Comparison of ENCODE assay signal across 20 cellular contexts in genomic region chr9:108567571-108567970, GRCh38.
"Had no signal": no experiment of that assay in that cellular context is flagged by ENCODE, and none has a peak within 500 bp of the region (broad histone marks: within the 10 kb centered on the region; RNA-seq: fewer than 3 reads in every experiment).

No MANE protein-coding gene starts in this region.

- H3K27me3 ChIP-seq: colonic mucosa, neutrophil had no signal

- H3K4me3 Mint-ChIP-seq: naive thymus-derived CD4-positive, alpha-beta T cell; type B pancreatic cell had no signal

- H3K4me1 ChIP-seq: colonic mucosa, psoas muscle had no signal

- FAIRE-seq: frontal cortex, urothelium cell line had no signal

- H3K4me1 Mint-ChIP-seq: naive thymus-derived CD4-positive, alpha-beta T cell had no signal

- H3K9me3 ChIP-seq: colonic mucosa, heart right ventricle, left ventricle myocardium inferior, neutrophil, psoas muscle, stomach had no signal

- DNase-seq: colonic mucosa; dermis blood vessel endothelial cell; erythroblast; heart right ventricle; islet precursor cell; left ventricle myocardium inferior; naive thymus-derived CD4-positive, alpha-beta T cell; psoas muscle; retina; stimulated activated CD4-positive, alpha-beta T cell treated with anti-CD3 and anti-CD28 coated beads, Interleukin-2, amount 100 ng/mL, for 24 hours; stimulated activated CD4-positive, alpha-beta T cell treated with anti-CD3 and anti-CD28 coated beads, Interleukin-4, amount 100 ng/mL, for 4 hours; stimulated activated naive CD4-positive, alpha-beta T cell; stomach; substantia nigra had no signal

- H3K27ac ChIP-seq: colonic mucosa, heart right ventricle, left ventricle myocardium inferior, neutrophil, psoas muscle, stomach had no signal

- ATAC-seq: heart right ventricle; naive thymus-derived CD4-positive, alpha-beta T cell; sciatic nerve had no signal

- H3K36me3 Mint-ChIP-seq: naive thymus-derived CD4-positive, alpha-beta T cell; type B pancreatic cell had no signal

- H3K27ac Mint-ChIP-seq: naive thymus-derived CD4-positive, alpha-beta T cell; type B pancreatic cell had no signal

- H3K36me3 ChIP-seq: colonic mucosa, heart right ventricle, left ventricle myocardium inferior, neutrophil, stomach had no signal

- H3K4me3 ChIP-seq: colonic mucosa, heart right ventricle, left ventricle myocardium inferior, lung, psoas muscle, stomach had no signal

- H3K9me3 Mint-ChIP-seq: type B pancreatic cell had no signal
